ENCODE assay signal across 1 cellular context in genomic region chr5:124808842-124809268, GRCh38.
TF ChIP-seq lines count a peak whose summit lies in the region.

No MANE protein-coding gene starts in this region.

TF ChIP-seq in K562, 482 proteins besides CTCF, POLR2A, EP300 and RAD21 (continued from another document and continues in another):
- TF ChIP-seq, protein P1, sequence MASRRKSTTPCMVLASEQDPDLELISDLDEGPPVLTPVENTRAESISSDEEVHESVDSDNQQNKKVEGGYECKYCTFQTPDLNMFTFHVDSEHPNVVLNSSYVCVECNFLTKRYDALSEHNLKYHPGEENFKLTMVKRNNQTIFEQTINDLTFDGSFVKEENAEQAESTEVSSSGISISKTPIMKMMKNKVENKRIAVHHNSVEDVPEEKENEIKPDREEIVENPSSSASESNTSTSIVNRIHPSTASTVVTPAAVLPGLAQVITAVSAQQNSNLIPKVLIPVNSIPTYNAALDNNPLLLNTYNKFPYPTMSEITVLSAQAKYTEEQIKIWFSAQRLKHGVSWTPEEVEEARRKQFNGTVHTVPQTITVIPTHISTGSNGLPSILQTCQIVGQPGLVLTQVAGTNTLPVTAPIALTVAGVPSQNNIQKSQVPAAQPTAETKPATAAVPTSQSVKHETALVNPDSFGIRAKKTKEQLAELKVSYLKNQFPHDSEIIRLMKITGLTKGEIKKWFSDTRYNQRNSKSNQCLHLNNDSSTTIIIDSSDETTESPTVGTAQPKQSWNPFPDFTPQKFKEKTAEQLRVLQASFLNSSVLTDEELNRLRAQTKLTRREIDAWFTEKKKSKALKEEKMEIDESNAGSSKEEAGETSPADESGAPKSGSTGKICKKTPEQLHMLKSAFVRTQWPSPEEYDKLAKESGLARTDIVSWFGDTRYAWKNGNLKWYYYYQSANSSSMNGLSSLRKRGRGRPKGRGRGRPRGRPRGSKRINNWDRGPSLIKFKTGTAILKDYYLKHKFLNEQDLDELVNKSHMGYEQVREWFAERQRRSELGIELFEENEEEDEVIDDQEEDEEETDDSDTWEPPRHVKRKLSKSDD (conservative IDR thresholded peaks at IDR 0.05; ENCODE audit: low read length): no peak
- no peak for TF ChIP-seq PTRF (tag; IDR thresholded peaks at IDR 0.05)
- TF ChIP-seq ZNF3 (CRISPR knock-in tag; IDR thresholded peaks at IDR 0.05): no peak
- 0 out of 2 replicates have a peak, but pooled peaks have one; percentile 11 for TF ChIP-seq MAFF (IDR thresholded peaks at IDR 0.05; ENCODE audit: low read length)
- TF ChIP-seq MEIS2 (IDR thresholded peaks at IDR 0.05; ENCODE audit: partially characterized antibody): peak; percentile 8
- no peak for TF ChIP-seq ZNF143 (CRISPR knock-in tag; IDR thresholded peaks at IDR 0.05)
- TF ChIP-seq EP400 (IDR thresholded peaks at IDR 0.05): peak; percentile 79
- no peak for TF ChIP-seq STAT5B (CRISPR knock-in tag; IDR thresholded peaks at IDR 0.05)
- 0 out of 2 replicates have a peak, but pooled peaks have one; percentile 11 for TF ChIP-seq VEZF1 (CRISPR knock-in tag; IDR thresholded peaks at IDR 0.05)
- TF ChIP-seq ILK (tag; IDR thresholded peaks at IDR 0.05; ENCODE audit: borderline replicate concordance, low read depth): no peak
- TF ChIP-seq, protein P2, sequence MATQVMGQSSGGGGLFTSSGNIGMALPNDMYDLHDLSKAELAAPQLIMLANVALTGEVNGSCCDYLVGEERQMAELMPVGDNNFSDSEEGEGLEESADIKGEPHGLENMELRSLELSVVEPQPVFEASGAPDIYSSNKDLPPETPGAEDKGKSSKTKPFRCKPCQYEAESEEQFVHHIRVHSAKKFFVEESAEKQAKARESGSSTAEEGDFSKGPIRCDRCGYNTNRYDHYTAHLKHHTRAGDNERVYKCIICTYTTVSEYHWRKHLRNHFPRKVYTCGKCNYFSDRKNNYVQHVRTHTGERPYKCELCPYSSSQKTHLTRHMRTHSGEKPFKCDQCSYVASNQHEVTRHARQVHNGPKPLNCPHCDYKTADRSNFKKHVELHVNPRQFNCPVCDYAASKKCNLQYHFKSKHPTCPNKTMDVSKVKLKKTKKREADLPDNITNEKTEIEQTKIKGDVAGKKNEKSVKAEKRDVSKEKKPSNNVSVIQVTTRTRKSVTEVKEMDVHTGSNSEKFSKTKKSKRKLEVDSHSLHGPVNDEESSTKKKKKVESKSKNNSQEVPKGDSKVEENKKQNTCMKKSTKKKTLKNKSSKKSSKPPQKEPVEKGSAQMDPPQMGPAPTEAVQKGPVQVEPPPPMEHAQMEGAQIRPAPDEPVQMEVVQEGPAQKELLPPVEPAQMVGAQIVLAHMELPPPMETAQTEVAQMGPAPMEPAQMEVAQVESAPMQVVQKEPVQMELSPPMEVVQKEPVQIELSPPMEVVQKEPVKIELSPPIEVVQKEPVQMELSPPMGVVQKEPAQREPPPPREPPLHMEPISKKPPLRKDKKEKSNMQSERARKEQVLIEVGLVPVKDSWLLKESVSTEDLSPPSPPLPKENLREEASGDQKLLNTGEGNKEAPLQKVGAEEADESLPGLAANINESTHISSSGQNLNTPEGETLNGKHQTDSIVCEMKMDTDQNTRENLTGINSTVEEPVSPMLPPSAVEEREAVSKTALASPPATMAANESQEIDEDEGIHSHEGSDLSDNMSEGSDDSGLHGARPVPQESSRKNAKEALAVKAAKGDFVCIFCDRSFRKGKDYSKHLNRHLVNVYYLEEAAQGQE (CRISPR knock-in tag; IDR thresholded peaks at IDR 0.05; ENCODE audit: low read depth): no peak
- TF ChIP-seq ZNF592 (IDR thresholded peaks at IDR 0.05): peak; percentile 55
- TF ChIP-seq, protein P3, sequence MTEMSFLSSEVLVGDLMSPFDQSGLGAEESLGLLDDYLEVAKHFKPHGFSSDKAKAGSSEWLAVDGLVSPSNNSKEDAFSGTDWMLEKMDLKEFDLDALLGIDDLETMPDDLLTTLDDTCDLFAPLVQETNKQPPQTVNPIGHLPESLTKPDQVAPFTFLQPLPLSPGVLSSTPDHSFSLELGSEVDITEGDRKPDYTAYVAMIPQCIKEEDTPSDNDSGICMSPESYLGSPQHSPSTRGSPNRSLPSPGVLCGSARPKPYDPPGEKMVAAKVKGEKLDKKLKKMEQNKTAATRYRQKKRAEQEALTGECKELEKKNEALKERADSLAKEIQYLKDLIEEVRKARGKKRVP (CRISPR knock-in tag; IDR thresholded peaks at IDR 0.05): no peak
- TF ChIP-seq, protein P4, sequence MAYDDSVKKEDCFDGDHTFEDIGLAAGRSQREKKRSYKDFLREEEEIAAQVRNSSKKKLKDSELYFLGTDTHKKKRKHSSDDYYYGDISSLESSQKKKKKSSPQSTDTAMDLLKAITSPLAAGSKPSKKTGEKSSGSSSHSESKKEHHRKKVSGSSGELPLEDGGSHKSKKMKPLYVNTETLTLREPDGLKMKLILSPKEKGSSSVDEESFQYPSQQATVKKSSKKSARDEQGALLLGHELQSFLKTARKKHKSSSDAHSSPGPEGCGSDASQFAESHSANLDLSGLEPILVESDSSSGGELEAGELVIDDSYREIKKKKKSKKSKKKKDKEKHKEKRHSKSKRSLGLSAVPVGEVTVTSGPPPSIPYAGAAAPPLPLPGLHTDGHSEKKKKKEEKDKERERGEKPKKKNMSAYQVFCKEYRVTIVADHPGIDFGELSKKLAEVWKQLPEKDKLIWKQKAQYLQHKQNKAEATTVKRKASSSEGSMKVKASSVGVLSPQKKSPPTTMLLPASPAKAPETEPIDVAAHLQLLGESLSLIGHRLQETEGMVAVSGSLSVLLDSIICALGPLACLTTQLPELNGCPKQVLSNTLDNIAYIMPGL (CRISPR knock-in tag; IDR thresholded peaks at IDR 0.05): no peak
- TF ChIP-seq PHF20 (IDR thresholded peaks at IDR 0.05; ENCODE audit: partially characterized antibody): peak; percentile 28
- no peak for TF ChIP-seq FOXA3 (CRISPR knock-in tag; conservative IDR thresholded peaks at IDR 0.05 in 1 of 2, IDR thresholded peaks at IDR 0.05 in 1 of 2)
- no peak for TF ChIP-seq ZC3H4 (CRISPR knock-in tag; IDR thresholded peaks at IDR 0.05; ENCODE audit: borderline replicate concordance)
- no peak for TF ChIP-seq RHOXF2B (CRISPR knock-in tag; conservative IDR thresholded peaks at IDR 0.05)
- TF ChIP-seq NFE2 (IDR thresholded peaks at IDR 0.05; ENCODE audit: low read depth): peak; percentile 73
- TF ChIP-seq KDM2B (CRISPR knock-in tag; IDR thresholded peaks at IDR 0.05): no peak
- TF ChIP-seq ZFX (CRISPR knock-in tag; IDR thresholded peaks at IDR 0.05): peak; percentile 47
- TF ChIP-seq NR2C2 (CRISPR knock-in tag; IDR thresholded peaks at IDR 0.05): no peak
- 0 out of 2 replicates have a peak, but pooled peaks have one; percentile 13 for TF ChIP-seq NR2C2 (tag; IDR thresholded peaks at IDR 0.05)
- TF ChIP-seq CHD1 (IDR thresholded peaks at IDR 0.05; ENCODE audit: low read length): no peak
- TF ChIP-seq, protein P5, sequence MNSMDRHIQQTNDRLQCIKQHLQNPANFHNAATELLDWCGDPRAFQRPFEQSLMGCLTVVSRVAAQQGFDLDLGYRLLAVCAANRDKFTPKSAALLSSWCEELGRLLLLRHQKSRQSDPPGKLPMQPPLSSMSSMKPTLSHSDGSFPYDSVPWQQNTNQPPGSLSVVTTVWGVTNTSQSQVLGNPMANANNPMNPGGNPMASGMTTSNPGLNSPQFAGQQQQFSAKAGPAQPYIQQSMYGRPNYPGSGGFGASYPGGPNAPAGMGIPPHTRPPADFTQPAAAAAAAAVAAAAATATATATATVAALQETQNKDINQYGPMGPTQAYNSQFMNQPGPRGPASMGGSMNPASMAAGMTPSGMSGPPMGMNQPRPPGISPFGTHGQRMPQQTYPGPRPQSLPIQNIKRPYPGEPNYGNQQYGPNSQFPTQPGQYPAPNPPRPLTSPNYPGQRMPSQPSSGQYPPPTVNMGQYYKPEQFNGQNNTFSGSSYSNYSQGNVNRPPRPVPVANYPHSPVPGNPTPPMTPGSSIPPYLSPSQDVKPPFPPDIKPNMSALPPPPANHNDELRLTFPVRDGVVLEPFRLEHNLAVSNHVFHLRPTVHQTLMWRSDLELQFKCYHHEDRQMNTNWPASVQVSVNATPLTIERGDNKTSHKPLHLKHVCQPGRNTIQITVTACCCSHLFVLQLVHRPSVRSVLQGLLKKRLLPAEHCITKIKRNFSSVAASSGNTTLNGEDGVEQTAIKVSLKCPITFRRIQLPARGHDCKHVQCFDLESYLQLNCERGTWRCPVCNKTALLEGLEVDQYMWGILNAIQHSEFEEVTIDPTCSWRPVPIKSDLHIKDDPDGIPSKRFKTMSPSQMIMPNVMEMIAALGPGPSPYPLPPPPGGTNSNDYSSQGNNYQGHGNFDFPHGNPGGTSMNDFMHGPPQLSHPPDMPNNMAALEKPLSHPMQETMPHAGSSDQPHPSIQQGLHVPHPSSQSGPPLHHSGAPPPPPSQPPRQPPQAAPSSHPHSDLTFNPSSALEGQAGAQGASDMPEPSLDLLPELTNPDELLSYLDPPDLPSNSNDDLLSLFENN (IDR thresholded peaks at IDR 0.05; ENCODE audit: low read depth in 2 of 2, low read length in 2 of 2): no peak
- no peak for TF ChIP-seq RNF2 (IDR thresholded peaks at IDR 0.05)
- TF ChIP-seq THRAP3 (IDR thresholded peaks at IDR 0.05; ENCODE audit: borderline replicate concordance): no peak
- TF ChIP-seq JUNB (CRISPR knock-in tag; conservative IDR thresholded peaks at IDR 0.05): no peak
- TF ChIP-seq ZNF551 (CRISPR knock-in tag; IDR thresholded peaks at IDR 0.05): no peak
- no peak for TF ChIP-seq EHMT2 (IDR thresholded peaks at IDR 0.05)
